ENCODE assay signal across 9 cellular contexts in genomic region chr6:94636780-94637385, GRCh38.
A peak's percentile ranks its signal among the peaks of the same experiment; 100 is the strongest.
DNase-seq lines count a peak whose midpoint lies in the region; ATAC-seq, FAIRE-seq and TF ChIP-seq lines count a peak whose summit lies in the region.
"Had no signal": no experiment of that assay in that cellular context is flagged by ENCODE, and none has a peak within 500 bp of the region (broad histone marks: within the 10 kb centered on the region; RNA-seq: fewer than 3 reads in every experiment).

No MANE protein-coding gene starts in this region.

- H3K4me1 ChIP-seq in MM.1S (ENCODE audit: low read length) (no peaks in the 10 kb centered on the region), SK-N-SH (ENCODE audit: control insufficient read depth in 1 of 2, insufficient read depth in 2 of 2, low read depth in 1 of 2, low read length in 1 of 2) (no peaks in the 10 kb centered on the region), keratinocyte (ENCODE audit: control insufficient read depth, extremely low read depth, insufficient read depth, low read length) (no peaks in the 10 kb centered on the region)

- in situ Hi-C loops in Caki2 (cut with HindIII; ENCODE audit: low pct_unique_long_range_greater_than_20kb, low sequenced_read_pairs), result no loop called here

- H3F3A ChIP-seq in MM.1S (ENCODE audit: insufficient read depth, low read length) (no peaks in the 10 kb centered on the region), SK-N-SH (replicated peaks; ENCODE audit: insufficient read depth) (no peaks in the 10 kb centered on the region)

- DNase-seq in Caki2 (ENCODE audit: low read depth) (peak; percentile 9), MM.1S (no peak), SK-N-SH (peak; percentile 1), keratinocyte (ENCODE audit: low read depth, low spot score) (no peak), GM12891 (ENCODE audit: insufficient read length, low spot score) (no peak)
- no peak for DNase-seq in stimulated activated CD4-positive, alpha-beta T cell treated with anti-CD3 and anti-CD28 coated beads, Interleukin-12 subunit alpha, Interleukin-12 subunit beta, amount 100 ng/mL, for 4 hours
- DNase-seq: activated T-cell treated with anti-CD3 and anti-CD28 coated beads, Interleukin-2, amount 50 U/mL, for 48 hours had no signal

- CTCF ChIA-PET in SK-N-SH (lab: Yijun Ruan, JAX), result no interaction called here

- H3K79me2 ChIP-seq in MM.1S (ENCODE audit: low read length), result no peaks in the 10 kb centered on the region
- no peaks in the 10 kb centered on the region for H3K79me2 ChIP-seq in SK-N-SH (ENCODE audit: insufficient read depth)
- H3K79me2 ChIP-seq in keratinocyte (ENCODE audit: control insufficient read depth, insufficient read depth, low read length), result no peaks in the 10 kb centered on the region

- no peak for TF ChIP-seq POLR2A in GM12891 (IDR thresholded peaks at IDR 0.05; ENCODE audit: low read depth, low read length)

- H3K27ac ChIP-seq in MM.1S (ENCODE audit: low read length) (no peak overlapping the region), SK-N-SH (ENCODE audit: low read depth in 2 of 2, low read length in 1 of 2) (no peak overlapping the region), keratinocyte (ENCODE audit: control insufficient read depth, insufficient read depth, low read length) (no peak overlapping the region)

- H4K20me1 ChIP-seq in MM.1S (ENCODE audit: insufficient read depth, low read length), result no peaks in the 10 kb centered on the region
- no peaks in the 10 kb centered on the region for H4K20me1 ChIP-seq in SK-N-SH (ENCODE audit: insufficient read depth)
- no peaks in the 10 kb centered on the region for H4K20me1 ChIP-seq in keratinocyte (ENCODE audit: control insufficient read depth, extremely low read depth, insufficient read depth, low read length)

- TF ChIP-seq CTCF in MM.1S (IDR thresholded peaks at IDR 0.05; ENCODE audit: low read length) (peak; percentile 22), SK-N-SH (IDR thresholded peaks at IDR 0.05) (peak; percentile 41), keratinocyte (optimal IDR thresholded peaks at IDR 0.05 in 1 of 3, IDR thresholded peaks at IDR 0.05 in 1 of 3, conservative IDR thresholded peaks at IDR 0.05 in 1 of 3; ENCODE audit: extremely low read depth in 1 of 3, insufficient read depth in 2 of 3, low read length in 3 of 3) (peak in 2 of 3 experiments; percentile 26 to 42)

- no peaks in the 10 kb centered on the region for H3K36me3 ChIP-seq in MM.1S (replicated peaks; ENCODE audit: insufficient read depth, low read length)
- no peaks in the 10 kb centered on the region for H3K36me3 ChIP-seq in SK-N-SH (replicated peaks in 1 of 2; ENCODE audit: control insufficient read depth in 1 of 2, insufficient read depth in 2 of 2, low read length in 1 of 2)
- H3K36me3 ChIP-seq in keratinocyte (ENCODE audit: control insufficient read depth in 2 of 2, extremely low read depth in 1 of 2, insufficient read depth in 2 of 2, low read length in 2 of 2), result no peaks in the 10 kb centered on the region

- H3K4me2 ChIP-seq in MM.1S (ENCODE audit: low read depth, low read length), result no peak overlapping the region
- no peak overlapping the region for H3K4me2 ChIP-seq in SK-N-SH
- H3K4me2 ChIP-seq in keratinocyte (ENCODE audit: control insufficient read depth, extremely low read depth, insufficient read depth, low read depth, low read length), result no peak overlapping the region

- H3K9ac ChIP-seq in MM.1S (ENCODE audit: low read length) (no peak overlapping the region), SK-N-SH (no peak overlapping the region), keratinocyte (ENCODE audit: control insufficient read depth, extremely low read depth, insufficient read depth, low read length) (no peak overlapping the region)

- H3K9me1 ChIP-seq in keratinocyte (ENCODE audit: control insufficient read depth, extremely low read depth, insufficient read depth, low read length), result no peaks in the 10 kb centered on the region

- peak; percentile 51 for TF ChIP-seq RAD21 in SK-N-SH (IDR thresholded peaks at IDR 0.05; ENCODE audit: low read length)

- no peak for TF ChIP-seq EP300 in SK-N-SH (IDR thresholded peaks at IDR 0.05; ENCODE audit: borderline replicate concordance in 1 of 2, low read depth in 1 of 2, low read length in 1 of 2)

- H3K9me2 ChIP-seq in MM.1S (replicated peaks; ENCODE audit: insufficient read depth, low read length) (no peaks in the 10 kb centered on the region), SK-N-SH (no peaks in the 10 kb centered on the region)

- ATAC-seq in GM21515 (IDR thresholded peaks at IDR 0.05; ENCODE audit: unreplicated experiment) (no peak), GM21367 (IDR thresholded peaks at IDR 0.05; ENCODE audit: unreplicated experiment) (no peak)

- no peak overlapping the region for H2AFZ ChIP-seq in MM.1S (ENCODE audit: low read length)
- no peak overlapping the region for H2AFZ ChIP-seq in SK-N-SH (ENCODE audit: low read depth)
- no peak overlapping the region for H2AFZ ChIP-seq in keratinocyte (ENCODE audit: control insufficient read depth, low read length)

- dilution Hi-C loops in keratinocyte (cut with MboI; ENCODE audit: extremely low pct_ligation_motif_present, low sequenced_read_pairs), result no loop called here

- H3K9me3 ChIP-seq in MM.1S (replicated peaks; ENCODE audit: insufficient read depth, low read length), result no peaks in the 10 kb centered on the region
- no peaks in the 10 kb centered on the region for H3K9me3 ChIP-seq in SK-N-SH
- no peaks in the 10 kb centered on the region for H3K9me3 ChIP-seq in keratinocyte (ENCODE audit: control insufficient read depth, low read depth, low read length)

- POLR2A ChIA-PET in SK-N-SH (lab: Yijun Ruan, JAX), result no interaction called here

- H3K27me3 ChIP-seq in MM.1S (replicated peaks; ENCODE audit: insufficient read depth, low read length), result no peaks in the 10 kb centered on the region
- no peaks in the 10 kb centered on the region for H3K27me3 ChIP-seq in SK-N-SH (ENCODE audit: insufficient read depth)
- no peaks in the 10 kb centered on the region for H3K27me3 ChIP-seq in keratinocyte (ENCODE audit: control insufficient read depth, extremely low read depth, insufficient read depth, low read length)

- H3K4me3 ChIP-seq in MM.1S (ENCODE audit: low read length) (no peak overlapping the region), SK-N-SH (ENCODE audit: low read depth in 2 of 2, low read length in 1 of 2) (no peak overlapping the region; a peak in 1 of 4 replicates), keratinocyte (ENCODE audit: control insufficient read depth in 2 of 3, extremely low read depth in 1 of 3, insufficient read depth in 2 of 3, low read depth in 1 of 3, low read length in 3 of 3) (no peak overlapping the region)

- under 1% methylated on average over 4 of the region's 4 CpGs for WGBS in SK-N-SH (ENCODE audit: low lambda C conversion rate)

- FAIRE-seq in keratinocyte (lab: Jason Lieb, UNC), result peak; percentile 56
- FAIRE-seq in GM12891 (lab: Jason Lieb, UNC), result no peak

TF ChIP-seq in SK-N-SH, 30 proteins besides CTCF, POLR2A, EP300 and RAD21:
- TF ChIP-seq TEAD4 (IDR thresholded peaks at IDR 0.05; ENCODE audit: borderline replicate concordance, insufficient read depth), result no peak
- 0 out of 2 replicates have a peak, but pooled peaks have one; percentile 7 for TF ChIP-seq SMC3 (IDR thresholded peaks at IDR 0.05; ENCODE audit: low read depth, low read length)
- TF ChIP-seq USF2 (IDR thresholded peaks at IDR 0.05; ENCODE audit: borderline replicate concordance, low read depth, low read length), result no peak

TF ChIP-seq in GM12891, 5 proteins besides CTCF, POLR2A, EP300 and RAD21:
- TF ChIP-seq PAX5 (IDR thresholded peaks at IDR 0.05; ENCODE audit: insufficient read depth, low read length, severe bottlenecking) (no peak), POLR2AphosphoS5 (IDR thresholded peaks at IDR 0.05; ENCODE audit: low read depth, low read length) (no peak), SPI1 (IDR thresholded peaks at IDR 0.05; ENCODE audit: low read depth, low read length) (no peak), TAF1 (IDR thresholded peaks at IDR 0.05; ENCODE audit: low read depth, low read length) (no peak), POU2F2 (IDR thresholded peaks at IDR 0.05; ENCODE audit: low read depth, low read length) (no peak)

Comparison
In these comparisons a context has a peak if more than half of its experiments do, and no peak if none do; other contexts are left out.
1. DNase-seq: peak in Caki2 (single experiment) and SK-N-SH (single experiment); none in MM.1S (single experiment), keratinocyte (single experiment), GM12891 (single experiment) and stimulated activated CD4-positive, alpha-beta T cell treated with anti-CD3 and anti-CD28 coated beads, Interleukin-12 subunit alpha, Interleukin-12 subunit beta, amount 100 ng/mL, for 4 hours (single experiment).
2. Peak in every context shown above with its lines, with median percentiles within 50 percentile points of each other: CTCF ChIP-seq.